Comparison of ENCODE assay signal across 15 cellular contexts in genomic region chr20:53905019-53905847, GRCh38.
DNase-seq lines count a peak whose midpoint lies in the region; ATAC-seq and TF ChIP-seq lines count a peak whose summit lies in the region.
"Had no signal": no experiment of that assay in that cellular context is flagged by ENCODE, and none has a peak within 500 bp of the region (broad histone marks: within the 10 kb centered on the region; RNA-seq: fewer than 3 reads in every experiment).

No MANE protein-coding gene starts in this region.

- H3K4me3 ChIP-seq in GM08714 (ENCODE audit: low read length) (0 out of 2 replicates have a peak overlapping the region, but pooled peaks have one; percentile 7), foreskin fibroblast (ENCODE audit: low read depth in 1 of 2, low read length in 2 of 2) (no peak overlapping the region)
- H3K4me3 ChIP-seq: colonic mucosa, heart right ventricle had no signal

- ATAC-seq in GM21528 (IDR thresholded peaks at IDR 0.05; ENCODE audit: low FRiP score, unreplicated experiment) (peak; percentile 40), HG03442 (IDR thresholded peaks at IDR 0.05; ENCODE audit: unreplicated experiment) (peak; percentile 31), sciatic nerve (no peak)
- ATAC-seq: activated T-cell treated with anti-CD3 and anti-CD28 coated beads, Interleukin-2, amount 50 U/mL, for 4 hours; heart right ventricle had no signal

- intact Hi-C loops in sciatic nerve (cut with DNase I), result no loop called here

- no peak for DNase-seq in epithelial cell of prostate (ENCODE audit: low read depth, low spot score)
- no peak for DNase-seq in foreskin fibroblast
- no peak for DNase-seq in superior temporal gyrus (ENCODE audit: extremely low spot score)
- DNase-seq in sciatic nerve (ENCODE audit: low spot score), result no peak
- no peak for DNase-seq in stimulated activated CD4-positive, alpha-beta T cell treated with anti-CD3 and anti-CD28 coated beads, Interleukin-2, amount 100 ng/mL, for 24 hours
- DNase-seq: activated CD4-positive, alpha-beta T cell treated with anti-CD3 and anti-CD28 coated beads, Interleukin-2, amount 50 U/mL, for 1 hour; activated T-cell treated with anti-CD3 and anti-CD28 coated beads, Interleukin-2, amount 50 U/mL, for 4 hours; C1 segment of cervical spinal cord; colonic mucosa; heart right ventricle; NCI-H187 treated with DMSO at 0.1 percent for 48 hours; NCI-H69 had no signal

- H3K27ac ChIP-seq in epithelial cell of prostate, result peak overlapping the region; percentile 92
- H3K27ac ChIP-seq: colonic mucosa had no signal

- no peak for TF ChIP-seq CTCF in foreskin fibroblast (IDR thresholded peaks at IDR 0.05; ENCODE audit: low read depth, low read length)
